8 cellular contexts compared by ENCODE assay signal in the genomic region with DNA sequence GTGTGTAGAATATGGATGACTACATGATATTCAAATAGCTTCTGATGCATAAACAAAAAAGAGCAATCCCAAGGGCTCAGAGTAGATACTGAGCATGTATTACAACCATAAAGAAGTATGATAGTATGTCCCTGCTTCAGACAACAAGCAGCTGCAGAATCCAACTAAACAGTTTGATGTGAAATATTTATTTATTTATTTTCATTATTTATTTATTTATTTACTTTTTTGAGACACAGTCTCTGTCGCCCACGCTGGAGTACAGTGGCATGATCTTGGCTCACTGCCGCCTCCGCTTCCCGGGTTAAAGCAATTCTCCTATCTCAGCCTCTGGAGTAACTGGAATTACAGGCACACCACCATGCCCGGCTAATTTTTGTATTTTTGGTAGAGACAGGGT.
"Had no signal": no experiment of that assay in that cellular context is flagged by ENCODE, and none has a peak within 500 bp of the region (broad histone marks: within the 10 kb centered on the region; RNA-seq: fewer than 3 reads in every experiment).

No MANE protein-coding gene starts in this region.

- H3K4me3 ChIP-seq: K562 had no signal

- H3K4me2 ChIP-seq: KMS-11 had no signal

- H3K27ac ChIP-seq: HL-60, KMS-11 had no signal

- ATAC-seq: HepG2, K562 had no signal

- DNase-seq: IMR-90, KBM-7, KG1 had no signal

- FAIRE-seq: HepG2, HTR-8/SVneo, K562 had no signal
